25 cellular contexts compared by ENCODE assay signal in the genomic region with DNA sequence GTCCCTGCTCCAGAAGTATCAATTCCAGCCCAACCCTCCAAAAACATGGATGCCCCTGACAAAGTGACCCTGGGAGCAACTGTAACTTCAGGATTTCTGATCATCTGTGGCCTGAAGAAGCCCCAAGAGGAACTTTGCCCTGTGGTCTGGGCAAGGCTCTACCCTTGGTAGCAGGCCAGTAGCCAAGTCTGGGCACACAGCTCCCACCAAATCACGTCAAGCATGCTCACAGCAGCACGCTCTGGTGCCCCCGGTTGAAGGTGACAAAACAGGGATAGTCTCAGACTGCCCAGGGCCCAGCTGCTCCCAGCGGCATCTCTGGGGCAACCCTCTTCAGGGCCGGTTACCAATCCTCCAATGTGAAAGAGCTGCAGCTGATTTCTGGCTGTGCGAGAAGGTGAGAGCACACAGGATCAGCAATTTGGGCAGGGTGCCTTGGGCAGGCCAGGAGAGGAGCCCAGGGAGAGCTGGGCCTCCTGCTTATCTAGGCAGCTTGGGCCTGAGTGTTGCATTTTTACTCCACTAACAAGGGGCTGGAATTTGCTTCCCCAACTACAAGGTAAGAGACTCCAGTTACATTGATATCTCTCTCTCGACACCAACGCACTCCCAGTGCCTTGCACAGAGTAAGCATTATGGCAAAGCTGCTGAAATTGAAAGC.
DNase-seq lines count a peak whose midpoint lies in the region; ATAC-seq, FAIRE-seq and TF ChIP-seq lines count a peak whose summit lies in the region.
"Had no signal": no experiment of that assay in that cellular context is flagged by ENCODE, and none has a peak within 500 bp of the region (broad histone marks: within the 10 kb centered on the region; RNA-seq: fewer than 3 reads in every experiment).

No MANE protein-coding gene starts in this region.

- no peak for FAIRE-seq in HepG2 (lab: Jason Lieb, UNC)
- FAIRE-seq: A204.1, D721Med had no signal

- 50% methylated on average over 1 of the region's 8 CpGs for WGBS in right lobe of liver (ENCODE audit: insufficient coverage, low coverage, low lambda C conversion rate, missing lambda C conversion rate)
- WGBS in HepG2 (ENCODE audit: low lambda C conversion rate) = 47% methylated on average over 7 of the region's 8 CpGs
- no CpG with 5 or more reads among the region's 8 CpGs for WGBS in mesendoderm (ENCODE audit: extremely low coverage, insufficient coverage, low lambda C conversion rate)

- H3K9me3 Mint-ChIP-seq in activated CD8-positive, alpha-beta memory T cell treated with anti-CD3 and anti-CD28 coated beads, Interleukin-2, amount 10 ng/mL, durations not matched to agents 7 days and 5 days (ENCODE audit: low read depth) = no peaks in the 10 kb centered on the region
- H3K9me3 Mint-ChIP-seq: CD4-positive, alpha-beta T cell; HFFc6 had no signal

- CTCF ChIA-PET in HepG2 (lab: Yijun Ruan, JAX; ENCODE audit: low intra/inter-chr PET ratio, low total read pairs) = no interaction called here
- CTCF ChIA-PET in activated CD8-positive, alpha-beta memory T cell treated with anti-CD3 and anti-CD28 coated beads, Interleukin-2, amount 10 ng/mL, durations not matched to agents 7 days and 5 days (lab: Charles Lee) = no interaction called here

- no peak overlapping the region for H3K4me3 Mint-ChIP-seq in activated CD8-positive, alpha-beta memory T cell treated with anti-CD3 and anti-CD28 coated beads, Interleukin-2, amount 10 ng/mL, durations not matched to agents 7 days and 5 days
- H3K4me3 Mint-ChIP-seq: CD4-positive, alpha-beta T cell; H9; HFFc6; IgD-negative memory B cell had no signal

- no peak for TF ChIP-seq RAD21 in HepG2 (CRISPR knock-in tag; IDR thresholded peaks at IDR 0.05)

- H4K8ac ChIP-seq in mesendoderm (ENCODE audit: low read depth, low read length) = no peak overlapping the region

- TF ChIP-seq EP300 in HepG2 (IDR thresholded peaks at IDR 0.05; ENCODE audit: low read depth in 2 of 2, low read length in 2 of 2) (no peak), HepG2 (CRISPR knock-in tag; IDR thresholded peaks at IDR 0.05; ENCODE audit: borderline replicate concordance) (no peak)

- H2BK120ac ChIP-seq in mesendoderm (ENCODE audit: low read depth, low read length) = no peak overlapping the region

- H3K56ac ChIP-seq in mesendoderm (ENCODE audit: low read length) = no peak overlapping the region

- in situ Hi-C loops in HepG2 (cut with HindIII; ENCODE audit: extremely low pct_ligation_motif_present, low pct_unique_long_range_greater_than_20kb) = no loop called here

- TF ChIP-seq CTCF in right lobe of liver (IDR thresholded peaks at IDR 0.05) = no peak
- no peak for TF ChIP-seq CTCF in HepG2 (CRISPR knock-in tag; IDR thresholded peaks at IDR 0.05)

- H3K18ac ChIP-seq in mesendoderm (ENCODE audit: low read length) = no peak overlapping the region

- H3K36me3 Mint-ChIP-seq in activated CD8-positive, alpha-beta memory T cell treated with anti-CD3 and anti-CD28 coated beads, Interleukin-2, amount 10 ng/mL, durations not matched to agents 7 days and 5 days = no peaks in the 10 kb centered on the region
- H3K36me3 Mint-ChIP-seq: IgD-negative memory B cell had no signal

- H2BK5ac ChIP-seq in mesendoderm (ENCODE audit: low read length) = no peak overlapping the region

- H3K79me1 ChIP-seq in mesendoderm (ENCODE audit: low read length) = no peaks in the 10 kb centered on the region

- H3K27ac Mint-ChIP-seq in activated CD8-positive, alpha-beta memory T cell treated with anti-CD3 and anti-CD28 coated beads, Interleukin-2, amount 10 ng/mL, durations not matched to agents 7 days and 5 days = no peak overlapping the region
- H3K27ac Mint-ChIP-seq: CD4-positive, alpha-beta T cell; H9; HFFc6; IgD-negative memory B cell had no signal

- H3K27me3 Mint-ChIP-seq in activated CD8-positive, alpha-beta memory T cell treated with anti-CD3 and anti-CD28 coated beads, Interleukin-2, amount 10 ng/mL, durations not matched to agents 7 days and 5 days = peaks cover under 1% of the 10 kb centered on the region
- H3K27me3 Mint-ChIP-seq: CD4-positive, alpha-beta T cell had no signal

- H3K27me3 ChIP-seq in right lobe of liver (no peaks in the 10 kb centered on the region), HepG2 (ENCODE audit: control insufficient read depth in 1 of 2, insufficient read depth in 2 of 2, low read length in 2 of 2) (no peaks in the 10 kb centered on the region), mesendoderm (ENCODE audit: insufficient read depth, low read length, poor library complexity) (no peaks in the 10 kb centered on the region)
- H3K27me3 ChIP-seq: BLaER1 had no signal

- intact Hi-C loops in right lobe of liver (cut with DNase I) = no loop called here
- intact Hi-C loops in HepG2 (cut with micrococcal nuclease; ENCODE audit: unreplicated experiment) = no loop called here

- no peak overlapping the region for H3K4me3 ChIP-seq in right lobe of liver
- H3K4me3 ChIP-seq in HepG2 (replicated peaks in 1 of 3; ENCODE audit: insufficient read depth in 1 of 3, low read depth in 2 of 3, low read length in 3 of 3) = no peak overlapping the region
- no peak overlapping the region for H3K4me3 ChIP-seq in mesendoderm (ENCODE audit: low read length)
- H3K4me3 ChIP-seq: BLaER1, GM23248, PC-9 had no signal

- no peak overlapping the region for H3K27ac ChIP-seq in right lobe of liver
- H3K27ac ChIP-seq in HepG2 (ENCODE audit: extremely low read length, insufficient read depth, low read length) = no peak overlapping the region
- H3K27ac ChIP-seq in mesendoderm (ENCODE audit: low read depth, low read length) = no peak overlapping the region
- H3K27ac ChIP-seq: BLaER1, GM23248, KMS-11, PC-9 had no signal

- H4K5ac ChIP-seq in mesendoderm (ENCODE audit: low read length) = no peak overlapping the region

- no peaks in the 10 kb centered on the region for H3K9me3 ChIP-seq in right lobe of liver
- no peaks in the 10 kb centered on the region for H3K9me3 ChIP-seq in HepG2 (ENCODE audit: low read length)

- H3K4me2 ChIP-seq in HepG2 (ENCODE audit: low read depth, low read length) (no peak overlapping the region), mesendoderm (ENCODE audit: low read length) (no peak overlapping the region)
- H3K4me2 ChIP-seq: BLaER1, KMS-11, PC-9 had no signal

- no peaks in the 10 kb centered on the region for H4K20me1 ChIP-seq in HepG2 (ENCODE audit: insufficient read depth, low read length)
- H4K20me1 ChIP-seq: BLaER1 had no signal

- BruUV-seq in HepG2 (replicated peaks; lab: Mats Ljungman, UMichigan) = no TSS peak

- no peak overlapping the region for H3K23ac ChIP-seq in mesendoderm (ENCODE audit: low read length)

- H3K4me1 ChIP-seq in right lobe of liver (peaks cover 0 to 19% (median 0%) of the 10 kb centered on the region in 4 donors), HepG2 (ENCODE audit: insufficient read depth, low read length) (no peaks in the 10 kb centered on the region), mesendoderm (ENCODE audit: control insufficient read depth, low read depth, low read length) (no peaks in the 10 kb centered on the region)

- H3K4ac ChIP-seq in mesendoderm (ENCODE audit: low read depth, low read length) = no peak overlapping the region

- no peak overlapping the region for H2AK5ac ChIP-seq in mesendoderm (ENCODE audit: low read length)

- no peak for TF ChIP-seq POLR2A in right lobe of liver (IDR thresholded peaks at IDR 0.05)
- no peak for TF ChIP-seq POLR2A in HepG2 (IDR thresholded peaks at IDR 0.05; ENCODE audit: insufficient read depth in 1 of 2, low read depth in 2 of 2, low read length in 2 of 2)

- DNase-seq in right lobe of liver (peak in 2 of 3 donors; percentile 52 to 64), HepG2 (ENCODE audit: low spot score) (no peak), cortex of kidney (lab: John Stamatoyannopoulos, UW) (peak; percentile 2), mesendoderm (no peak), H4 (ENCODE audit: low spot score) (no peak), DMS 273 treated with DMSO at 0.1 percent for 48 hours (lab: John Stamatoyannopoulos, UW) (no peak)
- no peak for DNase-seq in activated CD8-positive, alpha-beta memory T cell treated with anti-CD3 and anti-CD28 coated beads, Interleukin-2, amount 10 ng/mL, durations not matched to agents 7 days and 5 days
- DNase-seq: CD4-positive, alpha-beta T cell; DMS53; GM23248; H9; HFFc6; NCI-H1048; NCI-H1417; NCI-H1694; NCI-H2029 treated with DMSO at 0.1 percent for 48 hours; NCI-H2227 treated with DMSO at 0.1 percent for 48 hours; NCI-H526 treated with DMSO at 0.1 percent for 48 hours; PC-9; SHP77 had no signal

- H3K36me3 ChIP-seq in right lobe of liver (no peaks in the 10 kb centered on the region), HepG2 (replicated peaks in 1 of 2; ENCODE audit: control insufficient read depth in 1 of 2, insufficient read depth in 2 of 2, low read length in 2 of 2) (no peaks in the 10 kb centered on the region), mesendoderm (ENCODE audit: control insufficient read depth, insufficient read depth, low read length) (no peaks in the 10 kb centered on the region)
- H3K36me3 ChIP-seq: BLaER1 had no signal

- H3K4me1 Mint-ChIP-seq in activated CD8-positive, alpha-beta memory T cell treated with anti-CD3 and anti-CD28 coated beads, Interleukin-2, amount 10 ng/mL, durations not matched to agents 7 days and 5 days = no peaks in the 10 kb centered on the region

- H2AFZ ChIP-seq in HepG2 (ENCODE audit: low read length) = no peak overlapping the region
- H2AFZ ChIP-seq: GM23248, PC-9 had no signal

- POLR2A ChIA-PET in HepG2 (lab: Yijun Ruan, JAX) = no interaction called here

- peak overlapping the region; percentile 12 for H2BK15ac ChIP-seq in mesendoderm (replicated peaks; ENCODE audit: low read depth)

- ATAC-seq in right lobe of liver (peak; percentile 13 to 57 (median 42)), HepG2 (no peak)
- ATAC-seq in activated CD8-positive, alpha-beta memory T cell treated with anti-CD3 and anti-CD28 coated beads, Interleukin-2, amount 10 ng/mL, durations not matched to agents 7 days and 5 days = no peak

- H3K9ac ChIP-seq in HepG2 (ENCODE audit: insufficient read depth, low read depth, low read length) (no peak overlapping the region), mesendoderm (ENCODE audit: low read length) (no peak overlapping the region)
- H3K9ac ChIP-seq: BLaER1, GM23248, KMS-11 had no signal

- H3K79me2 ChIP-seq in HepG2 (ENCODE audit: insufficient read depth, low read length) (no peaks in the 10 kb centered on the region), mesendoderm (ENCODE audit: control insufficient read depth, insufficient read depth, low read length) (no peaks in the 10 kb centered on the region)

TF ChIP-seq in HepG2, 621 proteins besides CTCF, POLR2A, EP300 and RAD21 (continues in another document):
- TF ChIP-seq MATR3 (CRISPR knock-in tag; IDR thresholded peaks at IDR 0.05) (no peak), JUND (CRISPR knock-in tag; IDR thresholded peaks at IDR 0.05) (no peak), WIZ (CRISPR knock-in tag; IDR thresholded peaks at IDR 0.05) (no peak), SKI (IDR thresholded peaks at IDR 0.05; ENCODE audit: partially characterized antibody) (no peak), ZNF33B (CRISPR knock-in tag; IDR thresholded peaks at IDR 0.05) (no peak), NFIC (IDR thresholded peaks at IDR 0.05; ENCODE audit: low read length) (no peak)

Comparison
In these comparisons a context has a peak if more than half of its experiments do, and no peak if none do; other contexts are left out.
1. ATAC-seq: peak in right lobe of liver (4 of 4); none in HepG2 (single experiment) and activated CD8-positive, alpha-beta memory T cell treated with anti-CD3 and anti-CD28 coated beads, Interleukin-2, amount 10 ng/mL, durations not matched to agents 7 days and 5 days (single experiment).
2. DNase-seq: peak in right lobe of liver (2 of 3) and cortex of kidney (single experiment); none in HepG2 (single experiment), mesendoderm (single experiment), H4 (single experiment), activated CD8-positive, alpha-beta memory T cell treated with anti-CD3 and anti-CD28 coated beads, Interleukin-2, amount 10 ng/mL, durations not matched to agents 7 days and 5 days (single experiment) and DMS 273 treated with DMSO at 0.1 percent for 48 hours (single experiment).